Comparison of ENCODE assay signal across 8 cellular contexts in genomic region chr13:23087884-23088283, GRCh38.
DNase-seq lines count a peak whose midpoint lies in the region; ATAC-seq and TF ChIP-seq lines count a peak whose summit lies in the region.

No MANE protein-coding gene starts in this region.

- H3K27ac ChIP-seq in PC-9 (no peak overlapping the region), aorta (ENCODE audit: low read depth in 1 of 2, low read length in 2 of 2) (no peak overlapping the region)

- peak; percentile 78 for DNase-seq in DMS53 (lab: John Stamatoyannopoulos, UW)
- peak; percentile 79 for DNase-seq in H7
- DNase-seq in PC-9: no peak
- DNase-seq in fibroblast of the aortic adventitia (ENCODE audit: low read depth): peak; percentile 11
- no peak for DNase-seq in GM19240 (ENCODE audit: insufficient read length, low spot score)
- no peak for DNase-seq in aorta
- no peak for DNase-seq in omental fat pad (ENCODE audit: low spot score)
- DNase-seq in cerebellum (ENCODE audit: low spot score): no peak

- H3K27me3 ChIP-seq in H7 (ENCODE audit: control insufficient read depth, insufficient read depth, low read length): no peaks in the 10 kb centered on the region
- peaks cover 41% of the 10 kb centered on the region for H3K27me3 ChIP-seq in PC-9 (ENCODE audit: insufficient read depth, low read depth)
- H3K27me3 ChIP-seq in aorta (ENCODE audit: control insufficient read depth in 1 of 2, insufficient read depth in 2 of 2, low read length in 1 of 2): no peaks in the 10 kb centered on the region

- no TSS peak for BruUV-seq in PC-9 (replicated peaks; lab: Mats Ljungman, UMichigan)

- POLR2A ChIA-PET in PC-9 (lab: Charles Lee; ENCODE audit: unreplicated experiment): no interaction called here

- H3K4me1 ChIP-seq in PC-9 (replicated peaks; ENCODE audit: insufficient read depth) (no peaks in the 10 kb centered on the region), aorta (ENCODE audit: control insufficient read depth in 1 of 2, insufficient read depth in 2 of 2, low read length in 2 of 2) (no peaks in the 10 kb centered on the region)

- no peaks in the 10 kb centered on the region for H3K36me3 ChIP-seq in H7 (replicated peaks; ENCODE audit: control insufficient read depth, insufficient read depth, low read length)
- H3K36me3 ChIP-seq in PC-9 (ENCODE audit: low read depth): no peaks in the 10 kb centered on the region
- no peaks in the 10 kb centered on the region for H3K36me3 ChIP-seq in aorta (ENCODE audit: control insufficient read depth in 1 of 2, insufficient read depth in 2 of 2, low read length in 1 of 2)

- no peaks in the 10 kb centered on the region for H3K9me2 ChIP-seq in PC-9 (ENCODE audit: insufficient read depth)

- intact Hi-C loops in PC-9 (cut with micrococcal nuclease; ENCODE audit: unreplicated experiment): no loop called here
- intact Hi-C loops in aorta (cut with DNase I): no loop called here

- H3K79me2 ChIP-seq in PC-9 (ENCODE audit: low read depth): no peaks in the 10 kb centered on the region

- TF ChIP-seq CTCF in PC-9 (conservative IDR thresholded peaks at IDR 0.05) (peak; percentile 50), fibroblast of the aortic adventitia (IDR thresholded peaks at IDR 0.05; ENCODE audit: insufficient read depth, low read length) (peak; percentile 54), omental fat pad (IDR thresholded peaks at IDR 0.05) (no peak)

- no peak overlapping the region for H3K4me3 ChIP-seq in H7 (ENCODE audit: insufficient read depth, low read depth, low read length)
- H3K4me3 ChIP-seq in PC-9: no peak overlapping the region
- no peak overlapping the region for H3K4me3 ChIP-seq in fibroblast of the aortic adventitia (ENCODE audit: low read depth, low read length)
- no peak overlapping the region for H3K4me3 ChIP-seq in aorta (ENCODE audit: low read length in 2 of 2)

- no peak overlapping the region for H3K4me2 ChIP-seq in PC-9

- WGBS in aorta, 2 donors: 71% methylated on average over 1 of the region's 1 CpG

- no peaks in the 10 kb centered on the region for H4K20me1 ChIP-seq in PC-9 (ENCODE audit: insufficient read depth)

- CTCF ChIA-PET in PC-9 (lab: Charles Lee): no interaction called here

- no peak for ATAC-seq in aorta (ENCODE audit: low FRiP score)
- no peak for ATAC-seq in omental fat pad (ENCODE audit: low FRiP score)

- no peaks in the 10 kb centered on the region for H3F3A ChIP-seq in PC-9 (ENCODE audit: insufficient read depth, low read depth)

- H3K9me3 ChIP-seq in PC-9 (ENCODE audit: insufficient read depth, low read depth) (no peaks in the 10 kb centered on the region), aorta (ENCODE audit: control insufficient read depth, low read length) (no peaks in the 10 kb centered on the region)

- H2AFZ ChIP-seq in PC-9: no peak overlapping the region

Comparison
In these comparisons a context has a peak if more than half of its experiments do, and no peak if none do; other contexts are left out.
1. DNase-seq: peak in DMS53 (single experiment), H7 (single experiment) and fibroblast of the aortic adventitia (single experiment); none in PC-9 (0 of 2), GM19240 (single experiment), aorta (0 of 2), omental fat pad (single experiment) and cerebellum (single experiment).
2. CTCF ChIP-seq: peak in PC-9 (single experiment) and fibroblast of the aortic adventitia (single experiment); none in omental fat pad (0 of 3).